ENCODE assay signal across 13 cellular contexts in the genomic region with DNA sequence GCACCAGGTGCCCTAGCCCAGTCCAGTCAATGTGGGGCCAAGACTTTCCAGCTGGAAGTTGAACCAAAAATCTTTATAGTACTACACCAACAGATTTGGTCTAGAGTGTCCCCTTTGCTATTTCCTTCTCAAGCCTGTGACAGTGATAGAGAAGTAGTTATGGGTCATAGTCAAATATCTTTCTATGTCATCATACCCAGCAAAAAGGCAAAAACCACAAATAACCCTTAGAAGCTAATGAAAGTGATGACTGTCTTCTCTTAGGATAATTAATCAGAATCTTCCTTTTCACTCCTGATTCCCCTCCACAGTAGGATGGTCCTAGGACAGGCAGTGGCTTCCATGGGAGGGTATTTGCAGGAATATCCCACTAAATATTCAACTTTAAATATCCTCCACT.
DNase-seq lines count a peak whose midpoint lies in the region; TF ChIP-seq lines count a peak whose summit lies in the region.
"Had no signal": no experiment of that assay in that cellular context is flagged by ENCODE, and none has a peak within 500 bp of the region (broad histone marks: within the 10 kb centered on the region; RNA-seq: fewer than 3 reads in every experiment).

No MANE protein-coding gene starts in this region.

- H3K4me1 ChIP-seq in GM23248 (ENCODE audit: insufficient read depth) (peaks cover 13% of the 10 kb centered on the region), neuronal stem cell (ENCODE audit: control insufficient read depth in 2 of 2, insufficient read depth in 1 of 2, low read depth in 1 of 2, low read length in 2 of 2) (peaks cover 0 to 1% of the 10 kb centered on the region in 2 donors), vagina (peaks cover 6% of the 10 kb centered on the region)

- TF ChIP-seq CTCF in vagina (IDR thresholded peaks at IDR 0.05) (no peak), GM13977 (IDR thresholded peaks at IDR 0.05; ENCODE audit: extremely low read depth, insufficient read depth, missing control alignments) (no peak)

- no peak for TF ChIP-seq POLR2A in vagina (IDR thresholded peaks at IDR 0.05)

- DNase-seq in GM23248 (peak; percentile 26), caudate nucleus (lab: John Stamatoyannopoulos, UW) (no peak), neuronal stem cell (ENCODE audit: low spot score) (no peak), vagina (ENCODE audit: extremely low spot score in 2 of 2) (no peak), NCI-H748 (lab: John Stamatoyannopoulos, UW; ENCODE audit: unreplicated experiment) (no peak), GM13977 (ENCODE audit: low spot score) (no peak)
- no peak for DNase-seq in activated CD4-positive, CD25-positive, alpha-beta regulatory T cell treated with anti-CD3 and anti-CD28 coated beads, Interleukin-2, amount 50 U/mL, for 72 hours
- DNase-seq: AML-193, HFFc6, NCI-H1417 treated with DMSO at 0.1 percent for 48 hours, NCI-H1930, NCI-H2171 had no signal

- H2AFZ ChIP-seq in GM23248 (no peak overlapping the region), neuronal stem cell (ENCODE audit: low read length) (peak overlapping the region; percentile 29)

- no peaks in the 10 kb centered on the region for H3K79me1 ChIP-seq in neuronal stem cell (ENCODE audit: low read depth, low read length)

- no peak overlapping the region for H3K14ac ChIP-seq in neuronal stem cell (ENCODE audit: low read length)

- H3K4ac ChIP-seq in neuronal stem cell (ENCODE audit: low read length): no peak overlapping the region

- H3K9me2 ChIP-seq in GM23248 (ENCODE audit: insufficient read depth): no peaks in the 10 kb centered on the region

- no peaks in the 10 kb centered on the region for H3K9me3 ChIP-seq in GM23248 (ENCODE audit: low read depth)
- H3K9me3 ChIP-seq in neuronal stem cell (replicated peaks in 1 of 2; ENCODE audit: control insufficient read depth in 2 of 2, insufficient read depth in 1 of 2, low read depth in 1 of 2, low read length in 2 of 2): no peaks in the 10 kb centered on the region
- H3K9me3 ChIP-seq in vagina: no peaks in the 10 kb centered on the region

- H2BK15ac ChIP-seq in neuronal stem cell (ENCODE audit: low read length): no peak overlapping the region

- H3K4me2 ChIP-seq in GM23248 (ENCODE audit: unreplicated experiment) (peak overlapping the region; percentile 19), neuronal stem cell (ENCODE audit: insufficient read depth, low read length, poor library complexity, severe bottlenecking) (no peak overlapping the region)

- H3K79me2 ChIP-seq in GM23248 (ENCODE audit: insufficient read depth): no peaks in the 10 kb centered on the region

- intact Hi-C loops in vagina (cut with DNase I): no loop called here

- H3K27ac ChIP-seq in GM23248 (peak overlapping the region; percentile 36), caudate nucleus (ENCODE audit: low read depth, low read length) (peak overlapping the region; percentile 16), neuronal stem cell (replicated peaks; ENCODE audit: low read length) (no peak overlapping the region), vagina (peak overlapping the region; percentile 57)
- H3K27ac ChIP-seq: RWPE1 had no signal

- H4K20me1 ChIP-seq in GM23248 (ENCODE audit: insufficient read depth): no peaks in the 10 kb centered on the region

- no peak overlapping the region for H4K8ac ChIP-seq in neuronal stem cell (ENCODE audit: low read depth, low read length)

- no peak overlapping the region for H2BK12ac ChIP-seq in neuronal stem cell (ENCODE audit: low read length)

- no peak overlapping the region for H3K23ac ChIP-seq in neuronal stem cell (ENCODE audit: low read depth, low read length, poor library complexity)

- H3K36me3 ChIP-seq in GM23248 (ENCODE audit: low read depth): no peaks in the 10 kb centered on the region
- H3K36me3 ChIP-seq in neuronal stem cell (replicated peaks in 1 of 2; ENCODE audit: control insufficient read depth in 2 of 2, insufficient read depth in 2 of 2, low read length in 2 of 2): no peaks in the 10 kb centered on the region
- H3K36me3 ChIP-seq in vagina: no peaks in the 10 kb centered on the region

- no peak overlapping the region for H2BK120ac ChIP-seq in neuronal stem cell (ENCODE audit: low read depth, low read length)

- H4K91ac ChIP-seq in neuronal stem cell (ENCODE audit: low read depth, low read length, poor library complexity): no peak overlapping the region

- H2BK5ac ChIP-seq in neuronal stem cell (ENCODE audit: low read length): no peak overlapping the region

- no peak overlapping the region for H2AK5ac ChIP-seq in neuronal stem cell (ENCODE audit: low read depth, low read length)

- H3K9ac ChIP-seq in GM23248: no peak overlapping the region
- H3K9ac ChIP-seq in neuronal stem cell (ENCODE audit: low read depth, low read length, poor library complexity): no peak overlapping the region

- H3K4me3 ChIP-seq in GM23248 (no peak overlapping the region), neuronal stem cell (ENCODE audit: low read length in 2 of 2) (no peak overlapping the region), vagina (no peak overlapping the region)

- peaks cover 10% of the 10 kb centered on the region; the same call in 1 of the 2 replicates for H3F3A ChIP-seq in GM23248 (ENCODE audit: insufficient read depth)

- H3K27me3 ChIP-seq in GM23248 (replicated peaks; ENCODE audit: insufficient read depth): no peaks in the 10 kb centered on the region
- H3K27me3 ChIP-seq in neuronal stem cell (ENCODE audit: control insufficient read depth in 3 of 3, insufficient read depth in 3 of 3, low read depth in 1 of 3, low read length in 3 of 3): no peaks in the 10 kb centered on the region
- no peaks in the 10 kb centered on the region for H3K27me3 ChIP-seq in vagina

- no peak overlapping the region for H3K18ac ChIP-seq in neuronal stem cell (ENCODE audit: low read length)

- in situ Hi-C loops in GM23248 (cut with MboI) (no loop called here), GM13977 (cut with MboI; ENCODE audit: low pct_unique_long_range_greater_than_20kb, low sequenced_read_pairs, unreplicated experiment) (no loop called here)
